ENCODE assay signal across 8 cellular contexts in the genomic region with DNA sequence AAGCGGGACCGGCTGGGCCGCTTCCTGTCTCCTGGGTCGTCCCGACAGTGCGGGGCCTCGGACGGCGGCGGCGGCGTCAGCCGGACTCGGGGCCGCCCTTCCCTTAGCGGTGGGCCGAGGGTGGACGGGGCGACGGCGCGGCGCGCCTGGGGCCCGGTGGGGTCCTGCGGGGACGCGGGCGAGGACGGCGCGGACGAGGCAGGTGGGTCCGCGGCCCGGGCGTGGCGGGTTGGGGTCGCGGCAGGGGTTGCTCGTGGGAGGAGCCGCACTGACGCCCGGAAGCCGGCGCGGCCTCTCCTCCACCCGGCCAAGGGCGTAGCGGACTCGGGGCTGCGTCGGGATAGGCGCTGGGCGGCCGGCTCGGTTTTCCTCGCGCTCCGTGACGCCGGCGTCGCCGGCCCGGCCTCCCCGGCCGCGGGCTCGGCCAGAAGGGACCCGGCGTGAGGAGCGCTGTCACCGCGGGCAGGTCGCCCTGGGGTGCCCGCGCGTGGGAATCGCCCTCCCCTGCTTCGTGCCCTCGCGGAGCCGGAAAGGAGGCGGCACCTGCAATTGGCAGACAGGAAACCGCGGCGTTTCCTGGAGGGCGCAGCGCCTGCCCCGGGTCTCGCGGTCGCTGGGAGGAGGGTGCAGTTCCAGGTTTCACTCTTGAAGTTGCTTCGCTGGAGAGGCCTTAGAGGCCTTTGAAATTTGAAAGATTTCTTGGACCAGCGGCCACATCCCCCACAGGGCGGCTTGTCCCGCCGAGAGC. TPM values are rescaled to one million over a fixed set of nuclear protein-coding genes. Genes with fewer than 3 reads are reported as not detected.
DNase-seq lines count a peak whose midpoint lies in the region; ATAC-seq, FAIRE-seq and TF ChIP-seq lines count a peak whose summit lies in the region.

No MANE protein-coding gene starts in this region.

- TF ChIP-seq POLR2A in A549 (IDR thresholded peaks at IDR 0.05; ENCODE audit: low read length) (no peak; the same call in 1 of the 2 replicates), GM18526 (IDR thresholded peaks at IDR 0.05; ENCODE audit: extremely low read depth, insufficient read length) (peak; percentile 39)

- TF ChIP-seq RAD21 in A549 (conservative IDR thresholded peaks at IDR 0.05 in 1 of 2, IDR thresholded peaks at IDR 0.05 in 1 of 2): no peak

- H3K36me3 Mint-ChIP-seq in activated naive CD4-positive, alpha-beta T cell treated with anti-CD3 and anti-CD28 coated beads for 36 hours (ENCODE audit: low read depth): peaks cover 19% of the 10 kb centered on the region

- H3K4me3 Mint-ChIP-seq in activated naive CD4-positive, alpha-beta T cell treated with anti-CD3 and anti-CD28 coated beads for 36 hours: peak overlapping the region; percentile 77

- H3K27ac ChIP-seq in A549 (peak overlapping the region; percentile 96 to 99), cardiac muscle cell (peak overlapping the region; percentile 96), psoas muscle (peak overlapping the region; percentile 98)

- DNase-seq in A549 (ENCODE audit: low read depth in 1 of 2, low spot score in 1 of 2) (peak; percentile 42 to 56), SK-MEL-5 (ENCODE audit: low read depth, low spot score) (peak; percentile 42), cardiac muscle cell (ENCODE audit: low read depth in 1 of 2, low spot score in 1 of 2) (peak; percentile 60 to 72), psoas muscle (peak; percentile 61 to 77), NCI-H1694 (lab: John Stamatoyannopoulos, UW) (no peak)
- DNase-seq in activated naive CD4-positive, alpha-beta T cell treated with anti-CD3 and anti-CD28 coated beads for 36 hours: peak; percentile 87

- H3K27ac Mint-ChIP-seq in activated naive CD4-positive, alpha-beta T cell treated with anti-CD3 and anti-CD28 coated beads for 36 hours: peak overlapping the region; percentile 85

- H3K4me3 ChIP-seq in A549 (peak overlapping the region; percentile 94), cardiac muscle cell (peak overlapping the region; percentile 80), psoas muscle (peak overlapping the region; percentile 97)

- intact Hi-C loops in activated naive CD4-positive, alpha-beta T cell treated with anti-CD3 and anti-CD28 coated beads for 36 hours (cut with micrococcal nuclease): loop anchor here (1.0 to 5.0 kb wide), 5 partner anchors 11 to 140 kb away; a partner anchor contains a TSS
- intact Hi-C loops in psoas muscle (cut with DNase I): loop anchor here in 1 of 2 donors (1.0 kb wide), 1 partner anchor 65 kb away; a partner anchor contains a TSS

- H3K4me1 ChIP-seq in A549: peaks cover 32% of the 10 kb centered on the region
- H3K4me1 ChIP-seq in cardiac muscle cell (ENCODE audit: low read depth): peaks cover 10% of the 10 kb centered on the region
- peaks cover 31% of the 10 kb centered on the region for H3K4me1 ChIP-seq in psoas muscle

- POLR2A ChIA-PET in A549 (lab: Yijun Ruan, JAX): no interaction called here

- no peaks in the 10 kb centered on the region for H3K36me3 ChIP-seq in cardiac muscle cell
- peaks cover 3 to 45% of the 10 kb centered on the region in 2 donors for H3K36me3 ChIP-seq in psoas muscle (ENCODE audit: insufficient read depth in 1 of 2, low read depth in 1 of 2)

- in situ Hi-C loops in SK-MEL-5 (cut with HindIII; ENCODE audit: low pct_unique_long_range_greater_than_20kb, low sequenced_read_pairs): no loop called here

- H3K9me3 Mint-ChIP-seq in activated naive CD4-positive, alpha-beta T cell treated with anti-CD3 and anti-CD28 coated beads for 36 hours: no peaks in the 10 kb centered on the region

- peak overlapping the region; percentile 98 for H3K4me2 ChIP-seq in A549

- H3K27me3 Mint-ChIP-seq in activated naive CD4-positive, alpha-beta T cell treated with anti-CD3 and anti-CD28 coated beads for 36 hours (ENCODE audit: low read depth): no peaks in the 10 kb centered on the region

- no peak for FAIRE-seq in A549 (lab: Jason Lieb, UNC)

- CTCF ChIA-PET in A549 (lab: Yijun Ruan, JAX): interaction anchor here (2.1 to 3.4 kb wide), 2 partner anchors 16 to 22 kb away, joined by 10 to 14 read pairs; no protein-coding TSS in a partner anchor
- CTCF ChIA-PET in activated naive CD4-positive, alpha-beta T cell treated with anti-CD3 and anti-CD28 coated beads for 36 hours (lab: Charles Lee): interaction anchor here (0.6 kb wide), 1 partner anchor 18 kb away, joined by 3 read pairs; no protein-coding TSS in a partner anchor

- peak; percentile 39 to 50 for ATAC-seq in A549
- ATAC-seq in HG03095 (IDR thresholded peaks at IDR 0.05; ENCODE audit: unreplicated experiment): peak; percentile 21
- peak; percentile 23 to 26 (median 24) for ATAC-seq in psoas muscle

- H3K9me3 ChIP-seq in A549: no peaks in the 10 kb centered on the region
- no peaks in the 10 kb centered on the region for H3K9me3 ChIP-seq in cardiac muscle cell (ENCODE audit: low read depth)
- H3K9me3 ChIP-seq in psoas muscle: no peaks in the 10 kb centered on the region

- peaks cover 46% of the 10 kb centered on the region for H3K4me1 Mint-ChIP-seq in activated naive CD4-positive, alpha-beta T cell treated with anti-CD3 and anti-CD28 coated beads for 36 hours (ENCODE audit: low read depth)

- no peak for TF ChIP-seq EP300 in A549 (IDR thresholded peaks at IDR 0.05)

- 0% methylated on average over 30 of the region's 99 CpGs for WGBS in A549 (ENCODE audit: missing lambda C conversion rate)
- 1 to 4% (median 3%) methylated on average over 42 to 99 of the region's 99 CpGs for WGBS in psoas muscle, 3 donors

- no peak for TF ChIP-seq CTCF in A549 (IDR thresholded peaks at IDR 0.05)
- no peak for TF ChIP-seq CTCF in cardiac muscle cell (IDR thresholded peaks at IDR 0.05; ENCODE audit: low read depth, low read length)
- TF ChIP-seq CTCF in psoas muscle (IDR thresholded peaks at IDR 0.05): no peak

- H3K27me3 ChIP-seq in cardiac muscle cell: no peaks in the 10 kb centered on the region
- H3K27me3 ChIP-seq in psoas muscle (ENCODE audit: insufficient read depth in 3 of 3, low read length in 2 of 3): no peaks in the 10 kb centered on the region

RNA-seq across cellular contexts. Expression of a gene that starts 0.5 kb away (rescaled TPM):
- 6.5 and 7.5 TPM in 2 replicates for polyA plus RNA-seq in A549 (2011; rRNA removed)
- polyA plus RNA-seq in A549 (2012; cell fraction: cytosol; rRNA removed): 16.8 and 18.4 TPM in 2 replicates
- 71.3 and 108 TPM in 2 replicates for polyA plus RNA-seq in A549 (2012; cell fraction: nucleus; rRNA removed)
- polyA plus RNA-seq in A549 (2017; fragmentation: RNase III; extraction: RNeasy Plus Mini Kit Qiagen cat#74134 plus additional on column Dnase treatment): 14.0 to 15.4 TPM (median 15.1 TPM) in 3 replicates
- 10.0 and 10.3 TPM in 2 replicates for polyA minus RNA-seq in A549 (2011; rRNA and poly(A)+ RNA removed)
- total RNA-seq in SK-MEL-5 (2014; rRNA removed; shearing (Covaris generic)): 9.4 and 10.3 TPM in 2 replicates
- 8.6 and 12.4 TPM in 2 replicates for polyA plus RNA-seq in SK-MEL-5 (2015; cell fraction: cytosol; rRNA removed)
- 111 and 133 TPM in 2 replicates for polyA plus RNA-seq in SK-MEL-5 (2015; cell fraction: nucleus; rRNA removed)
- total RNA-seq in activated naive CD4-positive, alpha-beta T cell treated with anti-CD3 and anti-CD28 coated beads for 36 hours: 10 to 100 TPM; 19.8 to 25.3 TPM
- total RNA-seq in cardiac muscle cell: 30.4 and 43.2 TPM in 2 replicates
- polyA plus RNA-seq in cardiac muscle cell: 16.2 and 22.5 TPM in 2 replicates
- 10 to 100 TPM; 11.5 to 13.6 (median 11.7) TPM for total RNA-seq in psoas muscle
- 10 to 100 TPM in 1 of 3 donors, 1 to 10 TPM in 2; 7.6 to 11.1 (median 9.9) TPM for polyA plus RNA-seq in psoas muscle

RNA-seq across cellular contexts. Expression of a gene that starts 1.1 kb away (rescaled TPM):
- polyA plus RNA-seq in A549 (2011; rRNA removed): 2.1 and 2.7 TPM in 2 replicates
- polyA plus RNA-seq in A549 (2012; cell fraction: cytosol; rRNA removed): 3.1 and 4.3 TPM in 2 replicates
- 18.7 and 21.0 TPM in 2 replicates for polyA plus RNA-seq in A549 (2012; cell fraction: nucleus; rRNA removed)
- polyA plus RNA-seq in A549 (2017; fragmentation: RNase III; extraction: RNeasy Plus Mini Kit Qiagen cat#74134 plus additional on column Dnase treatment): 3.0 to 5.8 TPM (median 5.4 TPM) in 3 replicates
- 1.5 and 2.4 TPM in 2 replicates for polyA minus RNA-seq in A549 (2011; rRNA and poly(A)+ RNA removed)
- 4.2 and 6.3 TPM in 2 replicates for total RNA-seq in SK-MEL-5 (2014; rRNA removed; shearing (Covaris generic))
- 7.1 and 9.9 TPM in 2 replicates for polyA plus RNA-seq in SK-MEL-5 (2015; cell fraction: cytosol; rRNA removed)
- 25.5 and 32.8 TPM in 2 replicates for polyA plus RNA-seq in SK-MEL-5 (2015; cell fraction: nucleus; rRNA removed)
- total RNA-seq in activated naive CD4-positive, alpha-beta T cell treated with anti-CD3 and anti-CD28 coated beads for 36 hours: 1 to 10 TPM in 1 of 2 experiments, under 1 TPM in 1; 0.91 to 1.4 TPM
- 21.3 and 30.0 TPM in 2 replicates for total RNA-seq in cardiac muscle cell
- polyA plus RNA-seq in cardiac muscle cell: 15.4 and 22.3 TPM in 2 replicates
- total RNA-seq in psoas muscle: 1 to 10 TPM; 3.7 to 7.0 (median 5.6) TPM
- 10 to 100 TPM in 1 of 3 donors, 1 to 10 TPM in 2; 4.0 to 10.3 (median 5.2) TPM for polyA plus RNA-seq in psoas muscle

RNA-seq across cellular contexts. Expression of a gene that starts 20.3 kb away (rescaled TPM):
- polyA plus RNA-seq in A549 (2011; rRNA removed) (3.5 and 3.6 TPM in 2 replicates), A549 (2017; fragmentation: RNase III; extraction: RNeasy Plus Mini Kit Qiagen cat#74134 plus additional on column Dnase treatment) (4.7 to 5.2 TPM (median 4.9 TPM) in 3 replicates), cardiac muscle cell (12.3 and 17.1 TPM in 2 replicates), psoas muscle (1 to 10 TPM; 1.0 to 5.9 (median 1.3) TPM)
- polyA plus RNA-seq in A549 (2012; cell fraction: cytosol; rRNA removed): 9.1 and 12.3 TPM in 2 replicates
- polyA plus RNA-seq in A549 (2012; cell fraction: nucleus; rRNA removed): 16.2 and 21.7 TPM in 2 replicates
- polyA minus RNA-seq in A549 (2011; rRNA and poly(A)+ RNA removed): 3.0 and 3.7 TPM in 2 replicates
- total RNA-seq in SK-MEL-5 (2014; rRNA removed; shearing (Covaris generic)): 17.3 and 20.0 TPM in 2 replicates
- polyA plus RNA-seq in SK-MEL-5 (2015; cell fraction: cytosol; rRNA removed): 24.0 and 26.7 TPM in 2 replicates
- polyA plus RNA-seq in SK-MEL-5 (2015; cell fraction: nucleus; rRNA removed): 4.7 and 6.5 TPM in 2 replicates
- 1 to 10 TPM in 1 of 2 experiments, under 1 TPM in 1; 0.93 to 1.2 TPM for total RNA-seq in activated naive CD4-positive, alpha-beta T cell treated with anti-CD3 and anti-CD28 coated beads for 36 hours
- total RNA-seq in cardiac muscle cell (15.5 and 25.2 TPM in 2 replicates), psoas muscle (1 to 10 TPM in 3 of 4 donors, under 1 TPM in 1; 0.56 to 1.8 (median 1.4) TPM)

RNA-seq across cellular contexts. Expression of a gene that starts 35.3 kb away (rescaled TPM):
- polyA plus RNA-seq in A549 (2011; rRNA removed) (35.9 and 40.2 TPM in 2 replicates), A549 (2017; fragmentation: RNase III; extraction: RNeasy Plus Mini Kit Qiagen cat#74134 plus additional on column Dnase treatment) (52.9 to 99.8 TPM (median 55.3 TPM) in 3 replicates), cardiac muscle cell (142 and 159 TPM in 2 replicates), psoas muscle (10 to 100 TPM; 31.5 to 47.8 (median 35.6) TPM)
- 47.9 and 59.3 TPM in 2 replicates for polyA plus RNA-seq in A549 (2012; cell fraction: cytosol; rRNA removed)
- polyA plus RNA-seq in A549 (2012; cell fraction: nucleus; rRNA removed): 316 and 339 TPM in 2 replicates
- 31.9 and 35.3 TPM in 2 replicates for polyA minus RNA-seq in A549 (2011; rRNA and poly(A)+ RNA removed)
- 16.6 and 18.1 TPM in 2 replicates for total RNA-seq in SK-MEL-5 (2014; rRNA removed; shearing (Covaris generic))
- 22.4 and 23.8 TPM in 2 replicates for polyA plus RNA-seq in SK-MEL-5 (2015; cell fraction: cytosol; rRNA removed)
- polyA plus RNA-seq in SK-MEL-5 (2015; cell fraction: nucleus; rRNA removed): 253 and 267 TPM in 2 replicates
- 100 to 1,000 TPM; 128 to 158 TPM for total RNA-seq in activated naive CD4-positive, alpha-beta T cell treated with anti-CD3 and anti-CD28 coated beads for 36 hours
- total RNA-seq in cardiac muscle cell (58.8 and 76.3 TPM in 2 replicates), psoas muscle (10 to 100 TPM; 23.0 to 33.5 (median 28.7) TPM)
